Comparison of ENCODE assay signal across 3 cellular contexts in the genomic region with DNA sequence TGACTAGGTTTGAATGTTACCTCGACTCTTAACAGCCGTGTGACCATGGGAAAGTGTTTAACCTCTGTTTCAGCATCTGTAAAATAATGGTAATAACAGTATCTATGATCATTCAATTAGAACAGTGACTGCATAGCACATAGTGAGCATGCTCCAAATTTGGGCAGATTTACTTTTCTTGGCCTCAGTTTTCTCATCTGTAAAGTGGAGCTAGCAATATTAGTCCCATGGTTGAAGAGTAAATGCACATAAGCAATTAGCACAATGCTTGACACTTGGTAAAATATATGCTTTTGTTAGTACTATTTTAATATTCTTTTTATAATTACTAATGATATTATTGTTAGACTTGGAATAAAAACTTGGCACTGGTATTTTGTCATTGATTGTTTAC.
"Had no signal": no experiment of that assay in that cellular context is flagged by ENCODE, and none has a peak within 500 bp of the region (broad histone marks: within the 10 kb centered on the region; RNA-seq: fewer than 3 reads in every experiment).

No MANE protein-coding gene starts in this region.

- H3K36me3 Mint-ChIP-seq: IgD-negative memory B cell had no signal

- H3K4me3 ChIP-seq: PC-9 had no signal

- H3K9me3 Mint-ChIP-seq: IgD-negative memory B cell had no signal

- H3K4me2 ChIP-seq: PC-9 had no signal

- H2AFZ ChIP-seq: PC-9 had no signal

- DNase-seq: NK-92 treated with Interleukin-12 subunit alpha and Interleukin-12 subunit beta, amount 100 ng/mL, for 24 hours had no signal

- H3K27ac ChIP-seq: PC-9 had no signal

- H3K4me3 Mint-ChIP-seq: IgD-negative memory B cell had no signal

- H3K27ac Mint-ChIP-seq: IgD-negative memory B cell had no signal
